Comparison of ENCODE assay signal across 8 cellular contexts in genomic region chr10:132397036-132397541, GRCh38. TPM values are rescaled to one million over a fixed set of nuclear protein-coding genes. Genes with fewer than 3 reads are reported as not detected.
DNase-seq lines count a peak whose midpoint lies in the region; ATAC-seq and TF ChIP-seq lines count a peak whose summit lies in the region.

Gene PWWP2B (plus strand): TSS chr10:132397200. CDS start chr10:132397227, 27 bp downstream.

- H3K9me3 Mint-ChIP-seq in activated naive CD8-positive, alpha-beta T cell (ENCODE audit: low read depth): peaks cover 5% of the 10 kb centered on the region

- H3K27ac ChIP-seq in HCT116 (ENCODE audit: low read depth, low read length): peak within 1 kb of the TSS; percentile 79
- H3K27ac ChIP-seq in Peyer's patch: peak within 1 kb of the TSS; percentile 95 to 99 (median 96)
- H3K27ac ChIP-seq in rectal smooth muscle tissue (ENCODE audit: low read depth, low read length): peak within 1 kb of the TSS; percentile 82

- no peaks in the 10 kb centered on the region for H3K36me3 ChIP-seq in HCT116 (ENCODE audit: control insufficient read depth in 1 of 2, insufficient read depth in 2 of 2, low read length in 2 of 2)
- no peaks in the 10 kb centered on the region for H3K36me3 ChIP-seq in Peyer's patch
- no peaks in the 10 kb centered on the region for H3K36me3 ChIP-seq in rectal smooth muscle tissue (ENCODE audit: control insufficient read depth, insufficient read depth, low read length)

- H3K4me1 ChIP-seq in HCT116 (ENCODE audit: control insufficient read depth in 1 of 2, insufficient read depth in 2 of 2, low read length in 2 of 2): peaks cover 11 to 36% of the 10 kb centered on the region in 2 experiments
- peaks cover 0 to 56% (median 30%) of the 10 kb centered on the region in 4 donors for H3K4me1 ChIP-seq in Peyer's patch
- peaks cover 13% of the 10 kb centered on the region for H3K4me1 ChIP-seq in rectal smooth muscle tissue (ENCODE audit: control insufficient read depth, insufficient read depth, low read length)

- RAD21 ChIA-PET in HCT116 (lab: Charles Lee; ENCODE audit: low non-redundant PET in 1 of 2, low total read pairs in 2 of 2, uncharacterized antibody in 2 of 2, unreplicated experiment in 2 of 2): no interaction called here

- H4K20me1 ChIP-seq in HCT116 (ENCODE audit: insufficient read depth): no peaks in the 10 kb centered on the region

- peaks cover 13% of the 10 kb centered on the region for H3K4me1 Mint-ChIP-seq in activated naive CD8-positive, alpha-beta T cell (ENCODE audit: low read depth)

- intact Hi-C loops in HCT116 (cut with micrococcal nuclease) (no loop called here), left cardiac atrium (cut with DNase I) (no loop called here)

- TF ChIP-seq RAD21 in HCT116 (IDR thresholded peaks at IDR 0.05; ENCODE audit: low read depth): no peak

- peak; percentile 41 for DNase-seq in ELR (ENCODE audit: low read depth)
- no peak for DNase-seq in HCT116 (ENCODE audit: low read depth, low spot score)
- peak; percentile 64 to 83 (median 82) for DNase-seq in Peyer's patch
- DNase-seq in left cardiac atrium: peak; percentile 72
- DNase-seq in DMS153 treated with DMSO at 0.1 percent for 48 hours (lab: John Stamatoyannopoulos, UW; ENCODE audit: unreplicated experiment): no peak
- DNase-seq in NK-92 (lab: John Stamatoyannopoulos, UW; ENCODE audit: unreplicated experiment): no peak

- CTCF ChIA-PET in HCT116 (lab: Charles Lee): no interaction called here

- H3K4me2 ChIP-seq in HCT116 (ENCODE audit: low read length): peak within 1 kb of the TSS; percentile 82

- POLR2A ChIA-PET in HCT116 (lab: Charles Lee): no interaction called here

- no peaks in the 10 kb centered on the region for H3K27me3 Mint-ChIP-seq in activated naive CD8-positive, alpha-beta T cell

- H3K36me3 Mint-ChIP-seq in activated naive CD8-positive, alpha-beta T cell: no peaks in the 10 kb centered on the region

- peak within 1 kb of the TSS; percentile 87 for H3K27ac Mint-ChIP-seq in activated naive CD8-positive, alpha-beta T cell

- TF ChIP-seq POLR2A in HCT116 (IDR thresholded peaks at IDR 0.05; ENCODE audit: borderline replicate concordance, extremely low read depth, insufficient read depth, insufficient read length): no peak
- peak; percentile 17 to 67 for TF ChIP-seq POLR2A in Peyer's patch (IDR thresholded peaks at IDR 0.05)

- H3K4me3 Mint-ChIP-seq in activated naive CD8-positive, alpha-beta T cell: peak within 1 kb of the TSS; percentile 86

- no peaks in the 10 kb centered on the region for H3K9me2 ChIP-seq in HCT116 (ENCODE audit: insufficient read depth)

- H3K9ac ChIP-seq in HCT116 (ENCODE audit: low read length) (peak within 1 kb of the TSS; percentile 79), rectal smooth muscle tissue (ENCODE audit: low read length) (peak within 1 kb of the TSS; percentile 81)

- no peaks in the 10 kb centered on the region for H3K9me3 ChIP-seq in HCT116 (ENCODE audit: control insufficient read depth in 1 of 2, insufficient read depth in 1 of 2, low read depth in 1 of 2, low read length in 2 of 2)
- no peaks in the 10 kb centered on the region for H3K9me3 ChIP-seq in Peyer's patch

- ATAC-seq in HCT116 (peak; percentile 46), left cardiac atrium (peak; percentile 2 to 27)

- no peak for TF ChIP-seq CTCF in HCT116 (IDR thresholded peaks at IDR 0.05 in 2 of 3, conservative IDR thresholded peaks at IDR 0.05 in 1 of 3; ENCODE audit: borderline replicate concordance in 1 of 3, insufficient read depth in 1 of 3, low read depth in 2 of 3, low read length in 2 of 3)
- TF ChIP-seq CTCF in Peyer's patch (IDR thresholded peaks at IDR 0.05): no peak

- no TSS peak for BruUV-seq in HCT116 (replicated peaks; lab: Mats Ljungman, UMichigan)

- H3K4me3 ChIP-seq in HCT116 (replicated peaks in 1 of 2; ENCODE audit: low read depth in 1 of 2, low read length in 2 of 2): peak within 1 kb of the TSS; percentile 60 to 63
- peak within 1 kb of the TSS; percentile 90 to 99 (median 92) for H3K4me3 ChIP-seq in Peyer's patch
- H3K4me3 ChIP-seq in rectal smooth muscle tissue (ENCODE audit: low read length): peak within 1 kb of the TSS; percentile 82

- peaks cover 39% of the 10 kb centered on the region for H3K79me2 ChIP-seq in HCT116 (ENCODE audit: insufficient read depth, low read length)

- no peak within 1 kb of the TSS for H2AFZ ChIP-seq in HCT116 (ENCODE audit: low read depth, low read length, poor library complexity, severe bottlenecking)

- H3K27me3 ChIP-seq in HCT116 (ENCODE audit: insufficient read depth, low read length): no peaks in the 10 kb centered on the region
- no peaks in the 10 kb centered on the region for H3K27me3 ChIP-seq in Peyer's patch
- H3K27me3 ChIP-seq in rectal smooth muscle tissue (ENCODE audit: control insufficient read depth, insufficient read depth, low read length): no peaks in the 10 kb centered on the region

TF ChIP-seq in HCT116, 20 proteins besides CTCF, POLR2A, EP300 and RAD21:
- TF ChIP-seq YY1 (IDR thresholded peaks at IDR 0.05; ENCODE audit: extremely low read depth, insufficient replicate concordance, low read depth, low read length) (no peak), EGR1 (IDR thresholded peaks at IDR 0.05; ENCODE audit: low read depth) (no peak), FOSL1 (IDR thresholded peaks at IDR 0.05; ENCODE audit: low read depth) (no peak), EZH2 (IDR thresholded peaks at IDR 0.05) (no peak), ZNF274 (IDR thresholded peaks at IDR 0.05; ENCODE audit: low read depth, low read length) (no peak), POLR2AphosphoS5 (IDR thresholded peaks at IDR 0.05; ENCODE audit: low read depth, low read length) (no peak), MAX (IDR thresholded peaks at IDR 0.05) (no peak), ELF1 (IDR thresholded peaks at IDR 0.05; ENCODE audit: borderline replicate concordance, low read depth) (no peak)

RNA-seq across cellular contexts. Expression of gene PWWP2B, which starts in this region (rescaled TPM):
- total RNA-seq in HCT116 (2021; ENCODE audit: unreplicated experiment) (13.9 TPM), Peyer's patch (10 to 100 TPM; 11.4 to 19.2 (median 15.1) TPM), left cardiac atrium (10 to 100 TPM; 11.8 to 12.7 TPM)
- 7.3 and 7.9 TPM in 2 replicates for polyA plus RNA-seq in HCT116 (2012)

Comparison
In these comparisons a context has a peak if more than half of its experiments do, and no peak if none do; other contexts are left out.
1. DNase-seq: peak in ELR (single experiment), Peyer's patch (3 of 3) and left cardiac atrium (single experiment); none in HCT116 (single experiment), DMS153 treated with DMSO at 0.1 percent for 48 hours (single experiment) and NK-92 (single experiment).
2. Peak in every context shown above with its lines, with median percentiles within 50 percentile points of each other: H3K27ac ChIP-seq and H3K4me3 ChIP-seq.